8 cellular contexts compared by ENCODE assay signal in genomic region chr9:111895996-111896941, GRCh38. TPM values are rescaled to one million over a fixed set of nuclear protein-coding genes. Genes with fewer than 3 reads are reported as not detected.
A peak's percentile ranks its signal among the peaks of the same experiment; 100 is the strongest.
DNase-seq lines count a peak whose midpoint lies in the region; ATAC-seq and TF ChIP-seq lines count a peak whose summit lies in the region.

Gene UGCG, plus strand, starts transcription at chr9:111896814. Its CDS starts 402 bp downstream, at chr9:111897216.

- H3K4me1 ChIP-seq in Peyer's patch (peaks cover 0 to 32% (median 11%) of the 10 kb centered on the region in 4 donors), esophagus squamous epithelium (peaks cover 0 to 64% (median 34%) of the 10 kb centered on the region in 3 donors)
- peaks cover 15 to 38% of the 10 kb centered on the region in 2 donors for H3K4me1 ChIP-seq in naive thymus-derived CD4-positive, alpha-beta T cell (ENCODE audit: control insufficient read depth in 2 of 2, insufficient read depth in 2 of 2, low read length in 2 of 2)

- CTCF ChIA-PET in naive thymus-derived CD4-positive, alpha-beta T cell (lab: Charles Lee), result interaction anchor here (0.9 to 1.2 kb wide), 2 partner anchors 19 to 137 kb away, joined by 3 read pairs; no protein-coding TSS in a partner anchor

- H3K36me3 Mint-ChIP-seq in naive thymus-derived CD4-positive, alpha-beta T cell, result no peaks in the 10 kb centered on the region
- no peaks in the 10 kb centered on the region for H3K36me3 Mint-ChIP-seq in stimulated activated memory B cell treated with anti-CD40 and anti-IgM and Interleukin-4, amounts not matched to agents 10 μg/mL and 1 μg/mL and 100 μg/mL, for 72 hours

- 2% methylated on average over 11 to 27 of the region's 84 CpGs for WGBS in esophagus squamous epithelium, 2 donors

- no peak for TF ChIP-seq EP300 in Ishikawa (IDR thresholded peaks at IDR 0.05; ENCODE audit: borderline replicate concordance)

- H3K27me3 ChIP-seq in Peyer's patch (no peaks in the 10 kb centered on the region), esophagus squamous epithelium (no peaks in the 10 kb centered on the region)
- no peaks in the 10 kb centered on the region for H3K27me3 ChIP-seq in naive thymus-derived CD4-positive, alpha-beta T cell (ENCODE audit: control insufficient read depth in 2 of 2, insufficient read depth in 2 of 2, low read length in 2 of 2)

- H3K4me3 Mint-ChIP-seq in naive thymus-derived CD4-positive, alpha-beta T cell, result peak within 1 kb of the TSS in 7 of 10 donors; percentile 91 to 96 (median 95)
- H3K4me3 Mint-ChIP-seq in stimulated activated memory B cell treated with anti-CD40 and anti-IgM and Interleukin-4, amounts not matched to agents 10 μg/mL and 1 μg/mL and 100 μg/mL, for 72 hours, result peak within 1 kb of the TSS; percentile 95

- H3K4me1 Mint-ChIP-seq in naive thymus-derived CD4-positive, alpha-beta T cell, result peaks cover 7 to 32% (median 29%) of the 10 kb centered on the region in 7 donors
- peaks cover 19% of the 10 kb centered on the region for H3K4me1 Mint-ChIP-seq in stimulated activated memory B cell treated with anti-CD40 and anti-IgM and Interleukin-4, amounts not matched to agents 10 μg/mL and 1 μg/mL and 100 μg/mL, for 72 hours

- intact Hi-C loops in esophagus squamous epithelium (cut with DNase I), result no loop called here
- intact Hi-C loops in naive thymus-derived CD4-positive, alpha-beta T cell (cut with micrococcal nuclease), result loop anchor here (1.0 to 10.0 kb wide), 18 partner anchors 30 to 1325 kb away; partner anchors contain the start of genes FKBP15 (in 2 of the 2), KIAA1958 (in 2 of the 2), PTBP3 (in 2 of the 2) and SLC31A1 (in 2 of the 2)

- H3K27ac ChIP-seq in Peyer's patch (peak within 1 kb of the TSS; percentile 93 to 99 (median 96)), esophagus squamous epithelium (peak within 1 kb of the TSS; percentile 97 to 99 (median 98))
- peak within 1 kb of the TSS; percentile 80 for H3K27ac ChIP-seq in naive thymus-derived CD4-positive, alpha-beta T cell (ENCODE audit: low read depth, low read length)

- no peaks in the 10 kb centered on the region for H3K27me3 Mint-ChIP-seq in naive thymus-derived CD4-positive, alpha-beta T cell
- H3K27me3 Mint-ChIP-seq in stimulated activated memory B cell treated with anti-CD40 and anti-IgM and Interleukin-4, amounts not matched to agents 10 μg/mL and 1 μg/mL and 100 μg/mL, for 72 hours, result no peaks in the 10 kb centered on the region

- TF ChIP-seq CTCF in Peyer's patch (IDR thresholded peaks at IDR 0.05) (peak in 1 of 6 experiments; percentile 8), esophagus squamous epithelium (IDR thresholded peaks at IDR 0.05) (no peak)

- POLR2A ChIA-PET in naive thymus-derived CD4-positive, alpha-beta T cell (lab: Charles Lee), result interaction anchor here (0.6 to 3.2 kb wide), 23 partner anchors 8 to 592 kb away, joined by 3 to 49 read pairs (median 4); partner anchors contain the start of genes HSDL2 and PTBP3

- DNase-seq in DMS114 treated with DMSO at 0.1 percent for 48 hours (lab: John Stamatoyannopoulos, UW; ENCODE audit: unreplicated experiment), result peak; percentile 63
- peak; percentile 84 to 94 (median 93) for DNase-seq in Peyer's patch
- DNase-seq in activated T-helper 1 cell treated with Interleukin-2 at 50 U/mL for 16 hours (ENCODE audit: low read depth), result peak; percentile 83
- peak; percentile 30 for DNase-seq in esophagus squamous epithelium (lab: John Stamatoyannopoulos, UW)
- DNase-seq in naive thymus-derived CD4-positive, alpha-beta T cell, result peak; percentile 80 to 95 (median 92)

- peak; percentile 77 for ATAC-seq in GM21528 (IDR thresholded peaks at IDR 0.05; ENCODE audit: low FRiP score, unreplicated experiment)
- peak; percentile 97 for ATAC-seq in naive thymus-derived CD4-positive, alpha-beta T cell
- peak; percentile 92 for ATAC-seq in stimulated activated memory B cell treated with anti-CD40 and anti-IgM and Interleukin-4, amounts not matched to agents 10 μg/mL and 1 μg/mL and 100 μg/mL, for 72 hours

- H3K9me3 Mint-ChIP-seq in naive thymus-derived CD4-positive, alpha-beta T cell, result peaks cover 0 to 3% (median 0%) of the 10 kb centered on the region in 11 donors
- H3K9me3 Mint-ChIP-seq in stimulated activated memory B cell treated with anti-CD40 and anti-IgM and Interleukin-4, amounts not matched to agents 10 μg/mL and 1 μg/mL and 100 μg/mL, for 72 hours, result no peaks in the 10 kb centered on the region

- H3K4me3 ChIP-seq in Peyer's patch (peak within 1 kb of the TSS; percentile 91 to 98 (median 94)), esophagus squamous epithelium (peak within 1 kb of the TSS; percentile 92 to 96 (median 94))
- peak within 1 kb of the TSS; percentile 87 for H3K4me3 ChIP-seq in naive thymus-derived CD4-positive, alpha-beta T cell (ENCODE audit: low read length)

- TF ChIP-seq POLR2A in Peyer's patch (IDR thresholded peaks at IDR 0.05), result peak; percentile 96 to 98
- peak in 3 of 4 donors; percentile 84 to 99 (median 97) for TF ChIP-seq POLR2A in esophagus squamous epithelium (IDR thresholded peaks at IDR 0.05)

- H3K36me3 ChIP-seq in Peyer's patch (no peaks in the 10 kb centered on the region), esophagus squamous epithelium (no peaks in the 10 kb centered on the region)
- peaks cover 0 to 5% (median 0%) of the 10 kb centered on the region in 3 experiments for H3K36me3 ChIP-seq in naive thymus-derived CD4-positive, alpha-beta T cell (ENCODE audit: control insufficient read depth in 2 of 3, insufficient read depth in 3 of 3, low read length in 3 of 3)

- H3K27ac Mint-ChIP-seq in naive thymus-derived CD4-positive, alpha-beta T cell, result peak within 1 kb of the TSS; percentile 88 to 95 (median 94)
- no peak within 1 kb of the TSS for H3K27ac Mint-ChIP-seq in stimulated activated memory B cell treated with anti-CD40 and anti-IgM and Interleukin-4, amounts not matched to agents 10 μg/mL and 1 μg/mL and 100 μg/mL, for 72 hours

- H3K9me3 ChIP-seq in Peyer's patch, result no peaks in the 10 kb centered on the region
- H3K9me3 ChIP-seq in esophagus squamous epithelium, result no peaks in the 10 kb centered on the region
- H3K9me3 ChIP-seq in naive thymus-derived CD4-positive, alpha-beta T cell (ENCODE audit: control insufficient read depth in 2 of 3, low read length in 3 of 3), result no peaks in the 10 kb centered on the region

- no peak for TF ChIP-seq RAD21 in Ishikawa (IDR thresholded peaks at IDR 0.05; ENCODE audit: low read depth)

TF ChIP-seq in Ishikawa, 13 proteins besides CTCF, POLR2A, EP300 and RAD21:
- TF ChIP-seq TEAD4 (IDR thresholded peaks at IDR 0.05), result peak; percentile 6; the same call in 1 of the 2 replicates
- peak; percentile 9; the same call in 1 of the 2 replicates for TF ChIP-seq NFIC (IDR thresholded peaks at IDR 0.05)
- peak; percentile 90 for TF ChIP-seq TAF1 (IDR thresholded peaks at IDR 0.05; ENCODE audit: low read depth)
- TF ChIP-seq EGR1 (IDR thresholded peaks at IDR 0.05), result peak; percentile 69
- no peak for TF ChIP-seq USF1 (IDR thresholded peaks at IDR 0.05)
- TF ChIP-seq CREB1 (IDR thresholded peaks at IDR 0.05; ENCODE audit: low read depth), result no peak
- peak; percentile 39; the same call in 1 of the 2 replicates for TF ChIP-seq MAX (IDR thresholded peaks at IDR 0.05)
- no peak for TF ChIP-seq ZBTB7A (IDR thresholded peaks at IDR 0.05; ENCODE audit: low read depth)
- TF ChIP-seq REST (IDR thresholded peaks at IDR 0.05; ENCODE audit: low read depth), result no peak
- no peak for TF ChIP-seq FOXM1 (IDR thresholded peaks at IDR 0.05; ENCODE audit: borderline replicate concordance, low read depth)
- no peak for TF ChIP-seq CEBPB (IDR thresholded peaks at IDR 0.05)
- TF ChIP-seq YY1 (IDR thresholded peaks at IDR 0.05; ENCODE audit: low read depth), result 0 out of 2 replicates have a peak, but pooled peaks have one; percentile 31

RNA-seq across cellular contexts. Expression of gene UGCG, which starts in this region (rescaled TPM):
- 10 to 100 TPM; 35.6 to 68.5 (median 61.4) TPM for total RNA-seq in Peyer's patch
- 100 to 1,000 TPM in 1 of 4 donors, 10 to 100 TPM in 3; 31.4 to 131 (median 46.7) TPM for total RNA-seq in esophagus squamous epithelium
- 10 to 100 TPM; 21.1 to 40.9 (median 24.5) TPM for total RNA-seq in naive thymus-derived CD4-positive, alpha-beta T cell
- polyA plus RNA-seq in naive thymus-derived CD4-positive, alpha-beta T cell, result 10 to 100 TPM in 1 of 2 donors, 1 to 10 TPM in 1; 10.0 to 13.8 TPM

Comparison
In these comparisons a context has a peak if more than half of its experiments do, and no peak if none do; other contexts are left out.
1. Peak in every context shown above with its lines: DNase-seq, ATAC-seq, H3K4me3 ChIP-seq and H3K27ac ChIP-seq.
2. DNase-seq: peak in every context shown above with its lines; median percentile 93 in Peyer's patch; 92 in naive thymus-derived CD4-positive, alpha-beta T cell; 83 in activated T-helper 1 cell treated with Interleukin-2 at 50 U/mL for 16 hours; 63 in DMS114 treated with DMSO at 0.1 percent for 48 hours; 30 in esophagus squamous epithelium.